Comparison of ENCODE assay signal across 8 cellular contexts in genomic region chr6:2209226-2209809, GRCh38. TPM values are rescaled to one million over a fixed set of nuclear protein-coding genes. Genes with fewer than 3 reads are reported as not detected.
A peak's percentile ranks its signal among the peaks of the same experiment; 100 is the strongest.
DNase-seq lines count a peak whose midpoint lies in the region; ATAC-seq and TF ChIP-seq lines count a peak whose summit lies in the region.

No MANE protein-coding gene starts in this region.

- H3K36me3 ChIP-seq in MG63 = no peaks in the 10 kb centered on the region

- no peak overlapping the region for H3K4me3 ChIP-seq in MG63
- no peak overlapping the region for H3K4me3 ChIP-seq in WI38 (ENCODE audit: low read depth, low read length)
- H3K4me3 ChIP-seq in fibroblast of mammary gland (ENCODE audit: control insufficient read depth, low read depth, low read length) = no peak overlapping the region

- ATAC-seq in GM21447 (IDR thresholded peaks at IDR 0.05; ENCODE audit: unreplicated experiment) = peak; percentile 81

- H3K9me3 ChIP-seq in MG63 = no peaks in the 10 kb centered on the region

- DNase-seq in EL (peak; percentile 38), MG63 (peak; percentile 11), fibroblast of mammary gland (ENCODE audit: low read depth) (peak; percentile 36), occipital lobe (lab: John Stamatoyannopoulos, UW) (no peak), T-helper 9 cell (no peak)
- peak; percentile 15 to 27 (median 23) for DNase-seq in stimulated activated CD4-positive, alpha-beta T cell treated with anti-CD3 and anti-CD28 coated beads, Interleukin-12 subunit alpha, Interleukin-12 subunit beta, amount 100 ng/mL, for 48 hours (ENCODE audit: low read depth in 2 of 3, low spot score in 1 of 3)

- TF ChIP-seq CTCF in WI38 (IDR thresholded peaks at IDR 0.05; ENCODE audit: low read depth, low read length) (peak; percentile 71), fibroblast of mammary gland (conservative IDR thresholded peaks at IDR 0.05; ENCODE audit: control insufficient read depth, insufficient read depth, low read depth, low read length) (peak; percentile 54)

- H3K27me3 ChIP-seq in MG63 = no peaks in the 10 kb centered on the region

RNA-seq across cellular contexts. Expression of gene GMDS, which starts 36.1 kb away (rescaled TPM):
- 0.22 and 1.8 TPM in 2 replicates for total RNA-seq in MG63 (2014; rRNA removed; shearing (Covaris generic); ENCODE audit: low replicate concordance)
- 6.1 TPM for total RNA-seq in occipital lobe

Comparison
In these comparisons a context has a peak if more than half of its experiments do, and no peak if none do; other contexts are left out.
1. DNase-seq: peak in EL (single experiment), MG63 (single experiment), fibroblast of mammary gland (single experiment) and stimulated activated CD4-positive, alpha-beta T cell treated with anti-CD3 and anti-CD28 coated beads, Interleukin-12 subunit alpha, Interleukin-12 subunit beta, amount 100 ng/mL, for 48 hours (3 of 3); none in occipital lobe (single experiment) and T-helper 9 cell (single experiment).